In genomic region chr10:112963835-112964234, GRCh38 we compare ENCODE assay signal across 16 cellular contexts. TPM values are rescaled to one million over a fixed set of nuclear protein-coding genes. Genes with fewer than 3 reads are reported as not detected.
A peak's percentile ranks its signal among the peaks of the same experiment; 100 is the strongest.
DNase-seq lines count a peak whose midpoint lies in the region; ATAC-seq and TF ChIP-seq lines count a peak whose summit lies in the region.
"Had no signal": no experiment of that assay in that cellular context is flagged by ENCODE, and none has a peak within 500 bp of the region (broad histone marks: within the 10 kb centered on the region; RNA-seq: fewer than 3 reads in every experiment).

No MANE protein-coding gene starts in this region.

- peak overlapping the region; percentile 31; the same call in 1 of the 2 replicates for H3K27ac Mint-ChIP-seq in WTC11

- H3K36me3 Mint-ChIP-seq in WTC11, result peaks cover 57% of the 10 kb centered on the region

- H3K9me3 ChIP-seq in lower lobe of right lung, result no peaks in the 10 kb centered on the region
- no peaks in the 10 kb centered on the region for H3K9me3 ChIP-seq in body of pancreas
- H3K9me3 ChIP-seq: adrenal gland, Peyer's patch, prostate gland had no signal

- ATAC-seq in WTC11 (no peak), lower lobe of right lung (peak; percentile 34 to 37), body of pancreas (no peak)

- TF ChIP-seq CTCF in WTC11 (IDR thresholded peaks at IDR 0.05) (no peak), lower lobe of right lung (IDR thresholded peaks at IDR 0.05) (no peak), body of pancreas (IDR thresholded peaks at IDR 0.05) (no peak)

- POLR2A ChIA-PET in WTC11 (lab: Charles Lee), result no interaction called here

- WGBS in body of pancreas, 2 donors, result 73 to 91% methylated on average over 5 of the region's 5 CpGs

- CTCF ChIA-PET in WTC11 (lab: Charles Lee), result no interaction called here

- H3K9me3 Mint-ChIP-seq in WTC11, result peaks cover 8% of the 10 kb centered on the region

- H3K4me1 Mint-ChIP-seq in WTC11, result peaks cover 60% of the 10 kb centered on the region

- in situ Hi-C loops in ACHN (cut with HindIII; ENCODE audit: low pct_ligation_motif_present, low pct_unique_long_range_greater_than_20kb, low sequenced_read_pairs), result no loop called here

- H3K4me3 Mint-ChIP-seq in WTC11, result no peak overlapping the region

- no peak for TF ChIP-seq POLR2A in body of pancreas (IDR thresholded peaks at IDR 0.05)

- DNase-seq in ACHN (peak; percentile 62), HT1080 (ENCODE audit: low read depth) (peak; percentile 64), WTC11 (ENCODE audit: low spot score) (no peak), lower lobe of right lung (no peak), body of pancreas (no peak), Kasumi-1 (lab: John Stamatoyannopoulos, UW) (no peak), putamen (ENCODE audit: low spot score) (no peak), NCI-H1436 treated with DMSO at 0.1 percent for 48 hours (lab: John Stamatoyannopoulos, UW) (no peak)
- DNase-seq: activated T-cell treated with anti-CD3 and anti-CD28 coated beads for 4 hours; KG1; Peyer's patch; stimulated activated CD4-positive, alpha-beta T cell treated with anti-CD3 and anti-CD28 coated beads, Interleukin-4, amount 100 ng/mL, for 4 hours; stimulated activated naive CD4-positive, alpha-beta T cell treated with Interleukin-2 at 50 U/mL for 16 hours had no signal

- no peaks in the 10 kb centered on the region for H3K27me3 Mint-ChIP-seq in WTC11 (ENCODE audit: low read depth)

- H3K27ac ChIP-seq in lower lobe of right lung (no peak overlapping the region), body of pancreas (no peak overlapping the region)
- H3K27ac ChIP-seq: adrenal gland, Peyer's patch, prostate gland had no signal

- no peak overlapping the region for H3K4me3 ChIP-seq in lower lobe of right lung
- no peak overlapping the region for H3K4me3 ChIP-seq in body of pancreas
- H3K4me3 ChIP-seq: adrenal gland, lung, Peyer's patch, prostate gland had no signal

- H3K27me3 ChIP-seq in lower lobe of right lung (ENCODE audit: low read depth) (no peaks in the 10 kb centered on the region), body of pancreas (no peaks in the 10 kb centered on the region)
- H3K27me3 ChIP-seq: adrenal gland, Peyer's patch had no signal

- peaks cover 24% of the 10 kb centered on the region for H3K36me3 ChIP-seq in lower lobe of right lung
- no peaks in the 10 kb centered on the region for H3K36me3 ChIP-seq in body of pancreas (replicated peaks in 1 of 2; ENCODE audit: insufficient read depth in 1 of 2, low read depth in 2 of 2)
- H3K36me3 ChIP-seq: adrenal gland, prostate gland had no signal

- intact Hi-C loops in lower lobe of right lung (cut with DNase I), result no loop called here
- intact Hi-C loops in body of pancreas (cut with DNase I), result loop anchor here (5.0 kb wide), 1 partner anchor 158 kb away; no protein-coding TSS in a partner anchor

- H3K4me1 ChIP-seq in lower lobe of right lung (peaks cover 43% of the 10 kb centered on the region), body of pancreas (peaks cover 4% of the 10 kb centered on the region)

TF ChIP-seq in WTC11, 78 proteins besides CTCF, POLR2A, EP300 and RAD21:
- no peak for TF ChIP-seq NR1H2 (CRISPR knock-in tag; IDR thresholded peaks at IDR 0.05)
- TF ChIP-seq NR2C2 (CRISPR knock-in tag; IDR thresholded peaks at IDR 0.05), result no peak
- TF ChIP-seq SMAD4 (CRISPR knock-in tag; IDR thresholded peaks at IDR 0.05), result no peak
- TF ChIP-seq CDX4 (CRISPR knock-in tag; IDR thresholded peaks at IDR 0.05; ENCODE audit: borderline replicate concordance), result no peak
- TF ChIP-seq ZNF671 (CRISPR knock-in tag; IDR thresholded peaks at IDR 0.05), result no peak
- TF ChIP-seq ATF3 (CRISPR knock-in tag; conservative IDR thresholded peaks at IDR 0.05), result no peak
- TF ChIP-seq ATF2 (CRISPR knock-in tag; IDR thresholded peaks at IDR 0.05; ENCODE audit: borderline replicate concordance, low read depth), result no peak
- TF ChIP-seq SMAD3 (CRISPR knock-in tag; IDR thresholded peaks at IDR 0.05; ENCODE audit: borderline replicate concordance), result no peak
- no peak for TF ChIP-seq NFATC4 (CRISPR knock-in tag; IDR thresholded peaks at IDR 0.05)
- TF ChIP-seq ESRRA (CRISPR knock-in tag; IDR thresholded peaks at IDR 0.05; ENCODE audit: borderline replicate concordance), result no peak
- no peak for TF ChIP-seq ZNF416 (CRISPR knock-in tag; IDR thresholded peaks at IDR 0.05)
- TF ChIP-seq ZNF138 (CRISPR knock-in tag; conservative IDR thresholded peaks at IDR 0.05), result no peak
- no peak for TF ChIP-seq ZNF263 (CRISPR knock-in tag; IDR thresholded peaks at IDR 0.05; ENCODE audit: low read depth)
- no peak for TF ChIP-seq ELF4 (CRISPR knock-in tag; IDR thresholded peaks at IDR 0.05; ENCODE audit: low read depth)
- no peak for TF ChIP-seq TEAD4 (CRISPR knock-in tag; IDR thresholded peaks at IDR 0.05)
- TF ChIP-seq ZNF423 (CRISPR knock-in tag; IDR thresholded peaks at IDR 0.05), result no peak
- no peak for TF ChIP-seq ZMAT4 (CRISPR knock-in tag; IDR thresholded peaks at IDR 0.05)
- TF ChIP-seq ZNF121 (CRISPR knock-in tag; IDR thresholded peaks at IDR 0.05), result no peak

RNA-seq across cellular contexts. Expression of gene TCF7L2, which starts 13.8 kb away (rescaled TPM):
- total RNA-seq in HT1080 (2014; rRNA removed; shearing (Covaris generic)), result 3.3 and 9.6 TPM in 2 replicates
- 14.8 and 18.4 TPM in 2 replicates for polyA plus RNA-seq in HT1080 (2015; cell fraction: cytosol; rRNA removed)
- polyA plus RNA-seq in HT1080 (2015; cell fraction: nucleus; rRNA removed), result 38.0 and 40.4 TPM in 2 replicates
- 44.5 to 51.4 TPM (median 51.1 TPM) in 3 replicates for total RNA-seq in WTC11 (2021)
- 71.2 TPM for total RNA-seq in lower lobe of right lung
- 10 to 100 TPM in 1 of 2 donors, 1 to 10 TPM in 1; 9.1 to 25.7 TPM for total RNA-seq in body of pancreas

Comparison
In these comparisons a context has a peak if more than half of its experiments do, and no peak if none do; other contexts are left out.
1. DNase-seq: peak in ACHN (single experiment) and HT1080 (single experiment); none in WTC11 (single experiment), lower lobe of right lung (single experiment), body of pancreas (0 of 4), Kasumi-1 (0 of 2), putamen (single experiment) and NCI-H1436 treated with DMSO at 0.1 percent for 48 hours (single experiment).
2. ATAC-seq: peak in lower lobe of right lung (2 of 2); none in WTC11 (single experiment) and body of pancreas (single experiment).